9 cellular contexts compared by ENCODE assay signal in the genomic region with DNA sequence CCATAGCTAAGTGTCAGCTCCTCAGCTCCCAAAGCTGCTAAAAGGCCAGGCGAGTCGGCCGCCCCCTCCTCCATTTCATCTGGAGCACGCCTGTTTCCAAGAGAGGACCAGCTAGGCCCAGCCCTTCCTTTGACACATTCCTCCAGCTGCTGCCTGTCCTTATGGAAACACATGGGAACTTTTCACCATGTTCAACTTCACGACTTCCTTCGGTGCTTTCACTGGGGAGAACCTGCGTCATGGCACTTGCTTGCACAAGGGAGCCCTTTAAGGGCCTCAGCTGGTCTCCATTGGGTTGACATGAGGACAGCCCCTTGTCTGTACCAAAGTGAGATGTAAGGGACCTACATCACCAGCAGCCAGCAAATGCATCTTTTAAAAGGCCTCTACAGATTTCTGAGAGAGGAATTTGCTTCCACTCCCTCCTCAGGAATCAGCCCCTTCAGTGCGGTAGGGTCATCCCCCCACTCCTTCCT. TPM values are rescaled to one million over a fixed set of nuclear protein-coding genes. Genes with fewer than 3 reads are reported as not detected.
DNase-seq lines count a peak whose midpoint lies in the region; ATAC-seq and TF ChIP-seq lines count a peak whose summit lies in the region.
"Had no signal": no experiment of that assay in that cellular context is flagged by ENCODE, and none has a peak within 500 bp of the region (broad histone marks: within the 10 kb centered on the region; RNA-seq: fewer than 3 reads in every experiment).

No MANE protein-coding gene starts in this region.

- H3K27ac ChIP-seq in VCaP: peak overlapping the region; percentile 98

- no peak overlapping the region for H3K27ac Mint-ChIP-seq in natural killer cell treated with Interleukin-12 subunit alpha and Interleukin-12 subunit beta and Interleukin-15 and Interleukin-18, amount 100 ng/mL, for 72 hours

- no peaks in the 10 kb centered on the region for H3K36me3 Mint-ChIP-seq in natural killer cell treated with Interleukin-12 subunit alpha and Interleukin-12 subunit beta and Interleukin-15 and Interleukin-18, amount 100 ng/mL, for 72 hours

- H3K4me1 Mint-ChIP-seq in natural killer cell treated with Interleukin-12 subunit alpha and Interleukin-12 subunit beta and Interleukin-15 and Interleukin-18, amount 100 ng/mL, for 72 hours (ENCODE audit: low read depth in 2 of 2): peaks cover 4 to 6% of the 10 kb centered on the region in 2 donors

- peaks cover 45 to 50% of the 10 kb centered on the region in 2 donors for H3K27me3 Mint-ChIP-seq in natural killer cell treated with Interleukin-12 subunit alpha and Interleukin-12 subunit beta and Interleukin-15 and Interleukin-18, amount 100 ng/mL, for 72 hours

- no peak overlapping the region for H3K4me3 Mint-ChIP-seq in natural killer cell treated with Interleukin-12 subunit alpha and Interleukin-12 subunit beta and Interleukin-15 and Interleukin-18, amount 100 ng/mL, for 72 hours

- no peak for ATAC-seq in stimulated activated naive CD8-positive, alpha-beta T cell treated with anti-CD3 and anti-CD28 coated beads, Interleukin-15, Interleukin-2, amounts not matched to agents 100 U/mL and 50 U/mL, for 24 hours
- ATAC-seq in GM18520 (IDR thresholded peaks at IDR 0.05; ENCODE audit: unreplicated experiment): no peak
- no peak for ATAC-seq in natural killer cell treated with Interleukin-12 subunit alpha and Interleukin-12 subunit beta and Interleukin-15 and Interleukin-18, amount 100 ng/mL, for 72 hours
- no peak for ATAC-seq in HG02981 (IDR thresholded peaks at IDR 0.05; ENCODE audit: unreplicated experiment)

- no peaks in the 10 kb centered on the region for H3K9me3 Mint-ChIP-seq in natural killer cell treated with Interleukin-12 subunit alpha and Interleukin-12 subunit beta and Interleukin-15 and Interleukin-18, amount 100 ng/mL, for 72 hours

- DNase-seq in COLO668 (lab: John Stamatoyannopoulos, UW; ENCODE audit: unreplicated experiment) (peak; percentile 9), globus pallidus (ENCODE audit: low spot score) (peak; percentile 17), pons (ENCODE audit: low spot score) (peak; percentile 21)
- no peak for DNase-seq in stimulated activated naive CD8-positive, alpha-beta T cell treated with anti-CD3 and anti-CD28 coated beads, Interleukin-15, Interleukin-2, amounts not matched to agents 100 U/mL and 50 U/mL, for 24 hours
- no peak for DNase-seq in natural killer cell treated with Interleukin-12 subunit alpha and Interleukin-12 subunit beta and Interleukin-15 and Interleukin-18, amount 100 ng/mL, for 72 hours (ENCODE audit: low spot score)
- DNase-seq: NCI-H446 had no signal

- no peak for TF ChIP-seq CTCF in VCaP (conservative IDR thresholded peaks at IDR 0.05)

RNA-seq across cellular contexts. Expression of a gene that starts 2.1 kb away (rescaled TPM):
- not detected for total RNA-seq in natural killer cell treated with Interleukin-12 subunit alpha and Interleukin-12 subunit beta and Interleukin-15 and Interleukin-18, amount 100 ng/mL, for 72 hours

Comparison
In these comparisons a context has a peak if more than half of its experiments do, and no peak if none do; other contexts are left out.
1. DNase-seq: peak in COLO668 (single experiment), globus pallidus (single experiment) and pons (single experiment); none in stimulated activated naive CD8-positive, alpha-beta T cell treated with anti-CD3 and anti-CD28 coated beads, Interleukin-15, Interleukin-2, amounts not matched to agents 100 U/mL and 50 U/mL, for 24 hours (single experiment) and natural killer cell treated with Interleukin-12 subunit alpha and Interleukin-12 subunit beta and Interleukin-15 and Interleukin-18, amount 100 ng/mL, for 72 hours (single experiment).